8 cellular contexts compared by ENCODE assay signal in the genomic region with DNA sequence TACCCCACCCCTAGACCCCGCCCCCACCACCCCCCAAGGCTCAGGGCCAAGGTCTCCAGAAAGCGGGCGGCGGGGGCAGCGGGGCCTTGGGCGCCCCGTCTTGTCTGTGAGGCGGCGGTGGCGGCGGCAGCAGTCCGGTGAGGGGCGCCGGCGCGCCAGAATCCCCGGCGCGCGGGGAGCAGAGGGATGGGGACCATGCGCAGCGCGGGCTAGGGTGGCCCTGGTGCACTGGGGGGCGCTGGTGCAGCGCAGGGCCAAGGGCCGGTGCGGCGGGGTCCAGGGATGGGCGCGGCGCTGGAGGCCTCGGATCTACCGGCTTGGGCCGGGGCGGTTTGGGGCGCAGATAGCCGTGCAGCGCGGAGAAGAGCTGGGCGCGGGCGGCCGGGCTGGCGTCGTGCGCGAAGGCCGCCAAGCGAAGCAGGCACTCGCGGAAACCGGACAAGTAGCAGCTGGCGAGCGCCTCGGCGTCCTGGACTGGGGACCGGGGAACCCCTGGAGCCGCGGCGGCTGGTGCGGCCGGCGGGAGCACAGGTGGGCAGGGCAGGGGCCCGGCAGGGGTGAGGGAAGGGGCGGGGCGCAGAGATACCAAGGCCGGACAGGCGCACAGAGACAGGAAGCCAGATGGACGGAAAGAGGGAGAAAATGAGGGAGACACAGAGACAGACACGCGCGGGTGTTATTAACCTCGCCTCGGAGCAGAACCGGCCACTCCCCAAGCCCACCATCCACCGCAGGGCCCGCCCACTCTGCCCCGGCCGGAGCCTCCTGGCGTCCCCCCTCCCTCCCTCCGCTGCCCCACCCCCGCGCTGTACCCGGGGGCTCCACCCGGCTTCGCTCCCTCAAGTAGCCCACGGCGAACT. TPM values are rescaled to one million over a fixed set of nuclear protein-coding genes. Genes with fewer than 3 reads are reported as not detected.
DNase-seq lines count a peak whose midpoint lies in the region; ATAC-seq and TF ChIP-seq lines count a peak whose summit lies in the region.

No MANE protein-coding gene starts in this region.

- H3K36me3 Mint-ChIP-seq in endodermal cell (ENCODE audit: low read depth) (no peaks in the 10 kb centered on the region), memory B cell (peaks cover 2% of the 10 kb centered on the region)

- DNase-seq in UCSD-AML1 (lab: John Stamatoyannopoulos, UW; ENCODE audit: unreplicated experiment) (peak; percentile 79), endodermal cell (peak; percentile 96), memory B cell (ENCODE audit: low spot score in 2 of 2) (peak in 1 of 2 donors; percentile 66)
- peak; percentile 81 to 84 for DNase-seq in stimulated activated naive CD8-positive, alpha-beta T cell treated with anti-CD3 and anti-CD28 coated beads, Interleukin-15, amount 100 ng/mL, for 72 hours

- TF ChIP-seq CTCF in GM12874 (IDR thresholded peaks at IDR 0.05; ENCODE audit: insufficient read depth, low read depth, low read length) (peak; percentile 86), LNCAP (IDR thresholded peaks at IDR 0.05) (peak; percentile 60), endodermal cell (conservative IDR thresholded peaks at IDR 0.05) (peak; percentile 79)

- ATAC-seq in memory B cell (ENCODE audit: low read depth), result no peak
- ATAC-seq in stimulated activated naive CD8-positive, alpha-beta T cell treated with anti-CD3 and anti-CD28 coated beads, Interleukin-15, amount 100 ng/mL, for 72 hours, result peak; percentile 61
- ATAC-seq in HG03045 (IDR thresholded peaks at IDR 0.05; ENCODE audit: unreplicated experiment), result no peak

- H3K27ac ChIP-seq in ACC112 (ENCODE audit: low read depth, low read length) (peak overlapping the region; percentile 1; the same call in 1 of the 2 replicates), endodermal cell (ENCODE audit: low read depth, low read length) (no peak overlapping the region)

- H3K4me3 ChIP-seq in ACC112 (ENCODE audit: low read depth, low read length), result peak overlapping the region; percentile 80
- H3K4me3 ChIP-seq in endodermal cell (ENCODE audit: low read length), result peak overlapping the region; percentile 91

- no peaks in the 10 kb centered on the region for H3K79me2 ChIP-seq in ACC112 (ENCODE audit: control insufficient read depth, insufficient read depth, low read length, unreplicated experiment)

- H3K9me3 ChIP-seq in endodermal cell (ENCODE audit: control insufficient read depth, low read length), result no peaks in the 10 kb centered on the region

- H2AFZ ChIP-seq in ACC112 (ENCODE audit: low read length, unreplicated experiment), result peak overlapping the region; percentile 77

- H3K9ac ChIP-seq in endodermal cell (ENCODE audit: extremely low read depth, low read length, poor library complexity, severe bottlenecking), result no peak overlapping the region

- peaks cover under 1% of the 10 kb centered on the region; the same call in 1 of the 2 replicates for H3K27me3 ChIP-seq in ACC112 (ENCODE audit: insufficient read depth, low read length)
- peaks cover 53% of the 10 kb centered on the region for H3K27me3 ChIP-seq in endodermal cell (ENCODE audit: control insufficient read depth, insufficient read depth, low read length, poor library complexity, severe bottlenecking)

- H3K4me3 Mint-ChIP-seq in endodermal cell (peak overlapping the region; percentile 83), memory B cell (peak overlapping the region; percentile 81)
- peak overlapping the region; percentile 91 for H3K4me3 Mint-ChIP-seq in stimulated activated naive CD8-positive, alpha-beta T cell treated with anti-CD3 and anti-CD28 coated beads, Interleukin-15, amount 100 ng/mL, for 72 hours

- H3K4me1 Mint-ChIP-seq in endodermal cell (peaks cover 25% of the 10 kb centered on the region), memory B cell (peaks cover 60% of the 10 kb centered on the region)
- peaks cover 85% of the 10 kb centered on the region for H3K4me1 Mint-ChIP-seq in stimulated activated naive CD8-positive, alpha-beta T cell treated with anti-CD3 and anti-CD28 coated beads, Interleukin-15, amount 100 ng/mL, for 72 hours

- H3K9me3 Mint-ChIP-seq in endodermal cell, result no peaks in the 10 kb centered on the region
- no peaks in the 10 kb centered on the region for H3K9me3 Mint-ChIP-seq in memory B cell
- H3K9me3 Mint-ChIP-seq in stimulated activated naive CD8-positive, alpha-beta T cell treated with anti-CD3 and anti-CD28 coated beads, Interleukin-15, amount 100 ng/mL, for 72 hours, result no peaks in the 10 kb centered on the region

- H3K27me3 Mint-ChIP-seq in endodermal cell (ENCODE audit: insufficient read depth), result peaks cover 63% of the 10 kb centered on the region
- peaks cover 39% of the 10 kb centered on the region for H3K27me3 Mint-ChIP-seq in memory B cell
- H3K27me3 Mint-ChIP-seq in stimulated activated naive CD8-positive, alpha-beta T cell treated with anti-CD3 and anti-CD28 coated beads, Interleukin-15, amount 100 ng/mL, for 72 hours, result peaks cover 45% of the 10 kb centered on the region

- WGBS in endodermal cell (ENCODE audit: insufficient coverage in 1 of 2, insufficient read length in 1 of 2), 2 experiments, result 0% methylated on average over 20 to 83 of the region's 88 CpGs

- H3K4me1 ChIP-seq in ACC112 (ENCODE audit: control insufficient read depth, insufficient read depth, low read length, unreplicated experiment), result peaks cover 12% of the 10 kb centered on the region
- H3K4me1 ChIP-seq in endodermal cell (ENCODE audit: control insufficient read depth, insufficient read depth, low read length), result no peaks in the 10 kb centered on the region

- H3K27ac Mint-ChIP-seq in endodermal cell (no peak overlapping the region), memory B cell (peak overlapping the region; percentile 99)
- no peak overlapping the region for H3K27ac Mint-ChIP-seq in stimulated activated naive CD8-positive, alpha-beta T cell treated with anti-CD3 and anti-CD28 coated beads, Interleukin-15, amount 100 ng/mL, for 72 hours

- H3K36me3 ChIP-seq in ACC112 (ENCODE audit: insufficient read depth, low read length), result no peaks in the 10 kb centered on the region
- H3K36me3 ChIP-seq in endodermal cell (ENCODE audit: control insufficient read depth, insufficient read depth, low read length), result no peaks in the 10 kb centered on the region

RNA-seq across cellular contexts. Expression of a gene that starts 2.1 kb away (rescaled TPM):
- 1 to 10 TPM in 1 of 2 donors, under 1 TPM in 1; 0.40 to 2.2 TPM for total RNA-seq in endodermal cell
- 0.89 TPM for polyA plus RNA-seq in endodermal cell (2013, experiment 1 of 2)
- polyA plus RNA-seq in endodermal cell (2013, experiment 2 of 2), result 0.87 TPM

RNA-seq across cellular contexts. Expression of a gene that starts 3.4 kb away (rescaled TPM):
- total RNA-seq in endodermal cell, result under 1 TPM; 0.13 to 0.49 TPM
- polyA plus RNA-seq in endodermal cell (2013, experiment 1 of 2), result not detected
- polyA plus RNA-seq in endodermal cell (2013, experiment 2 of 2), result not detected

RNA-seq across cellular contexts. Expression of a gene that starts 30.4 kb away (rescaled TPM):
- 10 to 100 TPM; 38.3 to 53.7 TPM for total RNA-seq in endodermal cell
- polyA plus RNA-seq in endodermal cell (2013, experiment 1 of 2), result 24.2 TPM
- 19.0 TPM for polyA plus RNA-seq in endodermal cell (2013, experiment 2 of 2)

RNA-seq across cellular contexts. Expression of a gene that starts 34.2 kb away (rescaled TPM):
- total RNA-seq in endodermal cell, result 1 to 10 TPM in 1 of 2 donors, under 1 TPM in 1; 0.95 to 1.2 TPM
- 0.68 TPM for polyA plus RNA-seq in endodermal cell (2013, experiment 1 of 2)
- polyA plus RNA-seq in endodermal cell (2013, experiment 2 of 2), result 0.46 TPM

RNA-seq across cellular contexts. Expression of a gene that starts 41.0 kb away (rescaled TPM):
- total RNA-seq in endodermal cell, result 10 to 100 TPM; 32.1 to 32.2 TPM
- 57.3 TPM for polyA plus RNA-seq in endodermal cell (2013, experiment 1 of 2)
- 46.3 TPM for polyA plus RNA-seq in endodermal cell (2013, experiment 2 of 2)
